ENCODE assay signal across 1 cellular context in genomic region chr1:86811539-86811938, GRCh38.
TF ChIP-seq lines count a peak whose summit lies in the region.

No MANE protein-coding gene starts in this region.

TF ChIP-seq in WTC11, 78 proteins besides CTCF, POLR2A, EP300 and RAD21:
- TF ChIP-seq AR (CRISPR knock-in tag; IDR thresholded peaks at IDR 0.05) = no peak
- TF ChIP-seq, protein P1, sequence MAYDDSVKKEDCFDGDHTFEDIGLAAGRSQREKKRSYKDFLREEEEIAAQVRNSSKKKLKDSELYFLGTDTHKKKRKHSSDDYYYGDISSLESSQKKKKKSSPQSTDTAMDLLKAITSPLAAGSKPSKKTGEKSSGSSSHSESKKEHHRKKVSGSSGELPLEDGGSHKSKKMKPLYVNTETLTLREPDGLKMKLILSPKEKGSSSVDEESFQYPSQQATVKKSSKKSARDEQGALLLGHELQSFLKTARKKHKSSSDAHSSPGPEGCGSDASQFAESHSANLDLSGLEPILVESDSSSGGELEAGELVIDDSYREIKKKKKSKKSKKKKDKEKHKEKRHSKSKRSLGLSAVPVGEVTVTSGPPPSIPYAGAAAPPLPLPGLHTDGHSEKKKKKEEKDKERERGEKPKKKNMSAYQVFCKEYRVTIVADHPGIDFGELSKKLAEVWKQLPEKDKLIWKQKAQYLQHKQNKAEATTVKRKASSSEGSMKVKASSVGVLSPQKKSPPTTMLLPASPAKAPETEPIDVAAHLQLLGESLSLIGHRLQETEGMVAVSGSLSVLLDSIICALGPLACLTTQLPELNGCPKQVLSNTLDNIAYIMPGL (CRISPR knock-in tag; IDR thresholded peaks at IDR 0.05) = no peak
- TF ChIP-seq FOXK1 (CRISPR knock-in tag; IDR thresholded peaks at IDR 0.05) = no peak
